ENCODE assay signal across 8 cellular contexts in genomic region chr4:151887151-151887815, GRCh38.
DNase-seq lines count a peak whose midpoint lies in the region; ATAC-seq lines count a peak whose summit lies in the region.
"Had no signal": no experiment of that assay in that cellular context is flagged by ENCODE, and none has a peak within 500 bp of the region (broad histone marks: within the 10 kb centered on the region; RNA-seq: fewer than 3 reads in every experiment).

No MANE protein-coding gene starts in this region.

- no peaks in the 10 kb centered on the region for H3K27me3 ChIP-seq in naive thymus-derived CD4-positive, alpha-beta T cell (ENCODE audit: control insufficient read depth in 2 of 2, insufficient read depth in 2 of 2, low read length in 2 of 2)

- CTCF ChIA-PET in naive thymus-derived CD4-positive, alpha-beta T cell (lab: Charles Lee): interaction anchor here (1.2 kb wide), 1 partner anchor 8 kb away, joined by 8 read pairs; no protein-coding TSS in a partner anchor

- no peak overlapping the region for H3K27ac ChIP-seq in naive thymus-derived CD4-positive, alpha-beta T cell (ENCODE audit: low read depth, low read length)

- peaks cover 0 to 2% (median 0%) of the 10 kb centered on the region in 11 donors for H3K9me3 Mint-ChIP-seq in naive thymus-derived CD4-positive, alpha-beta T cell
- H3K9me3 Mint-ChIP-seq in T-helper 2 cell treated with Interferon-gamma antibody and Interleukin-4, amounts not matched to agents 5 μg/mL and 100 μg/mL, for 36 hours: no peaks in the 10 kb centered on the region

- POLR2A ChIA-PET in naive thymus-derived CD4-positive, alpha-beta T cell (lab: Charles Lee): no interaction called here

- DNase-seq in NOMO-1 treated with DMSO at 0.1 percent for 48 hours (lab: John Stamatoyannopoulos, UW; ENCODE audit: unreplicated experiment) (peak; percentile 93), NCI-H2171 treated with DMSO at 0.1 percent for 48 hours (lab: John Stamatoyannopoulos, UW) (no peak), mucosa of gallbladder (ENCODE audit: low spot score) (no peak)
- no peak for DNase-seq in naive thymus-derived CD4-positive, alpha-beta T cell
- no peak for DNase-seq in T-helper 2 cell treated with Interferon-gamma antibody and Interleukin-4, amounts not matched to agents 5 μg/mL and 100 μg/mL, for 36 hours (ENCODE audit: low spot score)

- H3K36me3 Mint-ChIP-seq in naive thymus-derived CD4-positive, alpha-beta T cell: peaks cover 0 to 4% (median 0%) of the 10 kb centered on the region in 5 donors
- no peaks in the 10 kb centered on the region for H3K36me3 Mint-ChIP-seq in T-helper 2 cell treated with Interferon-gamma antibody and Interleukin-4, amounts not matched to agents 5 μg/mL and 100 μg/mL, for 36 hours (ENCODE audit: low read depth)

- ATAC-seq in GM19043 (IDR thresholded peaks at IDR 0.05; ENCODE audit: low read depth, unreplicated experiment): peak; percentile 77
- ATAC-seq in HG02840 (IDR thresholded peaks at IDR 0.05; ENCODE audit: low FRiP score, unreplicated experiment): peak; percentile 49
- ATAC-seq in naive thymus-derived CD4-positive, alpha-beta T cell: peak; percentile 74
- ATAC-seq: Panc1 had no signal

- H3K9me3 ChIP-seq in naive thymus-derived CD4-positive, alpha-beta T cell (ENCODE audit: control insufficient read depth in 2 of 3, low read length in 3 of 3): no peaks in the 10 kb centered on the region

- peaks cover 12 to 30% (median 21%) of the 10 kb centered on the region in 7 donors for H3K4me1 Mint-ChIP-seq in naive thymus-derived CD4-positive, alpha-beta T cell
- H3K4me1 Mint-ChIP-seq in T-helper 2 cell treated with Interferon-gamma antibody and Interleukin-4, amounts not matched to agents 5 μg/mL and 100 μg/mL, for 36 hours (ENCODE audit: low read depth): peaks cover 12% of the 10 kb centered on the region

- H3K27me3 Mint-ChIP-seq in naive thymus-derived CD4-positive, alpha-beta T cell: peaks cover 0 to 3% (median 0%) of the 10 kb centered on the region in 5 donors
- no peaks in the 10 kb centered on the region for H3K27me3 Mint-ChIP-seq in T-helper 2 cell treated with Interferon-gamma antibody and Interleukin-4, amounts not matched to agents 5 μg/mL and 100 μg/mL, for 36 hours (ENCODE audit: low read depth)

- no peak overlapping the region for H3K27ac Mint-ChIP-seq in naive thymus-derived CD4-positive, alpha-beta T cell
- H3K27ac Mint-ChIP-seq in T-helper 2 cell treated with Interferon-gamma antibody and Interleukin-4, amounts not matched to agents 5 μg/mL and 100 μg/mL, for 36 hours: no peak overlapping the region

- no peak overlapping the region for H3K4me3 ChIP-seq in naive thymus-derived CD4-positive, alpha-beta T cell (ENCODE audit: low read length)

- peaks cover 0 to 12% of the 10 kb centered on the region in 2 donors for H3K4me1 ChIP-seq in naive thymus-derived CD4-positive, alpha-beta T cell (ENCODE audit: control insufficient read depth in 2 of 2, insufficient read depth in 2 of 2, low read length in 2 of 2)

- intact Hi-C loops in naive thymus-derived CD4-positive, alpha-beta T cell (cut with micrococcal nuclease): no loop called here

- H3K36me3 ChIP-seq in naive thymus-derived CD4-positive, alpha-beta T cell (ENCODE audit: control insufficient read depth in 2 of 3, insufficient read depth in 3 of 3, low read length in 3 of 3): no peaks in the 10 kb centered on the region

- H3K4me3 Mint-ChIP-seq in naive thymus-derived CD4-positive, alpha-beta T cell: no peak overlapping the region
- H3K4me3 Mint-ChIP-seq in T-helper 2 cell treated with Interferon-gamma antibody and Interleukin-4, amounts not matched to agents 5 μg/mL and 100 μg/mL, for 36 hours: no peak overlapping the region
